Comparison of ENCODE assay signal across 26 cellular contexts in the genomic region with DNA sequence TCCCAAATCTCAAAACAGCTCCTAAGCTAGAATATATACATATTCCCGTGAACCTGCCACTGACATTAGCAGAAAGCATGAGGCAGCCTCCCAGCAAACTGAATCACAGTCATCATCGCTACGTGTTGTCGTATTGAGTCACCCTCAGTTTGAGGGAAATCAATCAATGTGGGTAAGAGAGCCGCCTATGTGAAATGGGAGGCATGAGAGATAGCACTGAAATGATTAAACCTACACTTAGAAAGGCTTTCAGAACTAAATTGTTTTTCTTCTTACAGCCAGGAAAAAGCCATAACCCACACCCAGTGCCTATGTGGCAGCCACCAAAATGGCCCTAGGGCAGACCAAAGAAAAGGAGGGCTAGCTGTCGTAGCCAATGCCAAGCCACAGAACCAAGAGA.
DNase-seq lines count a peak whose midpoint lies in the region; ATAC-seq lines count a peak whose summit lies in the region.
"Had no signal": no experiment of that assay in that cellular context is flagged by ENCODE, and none has a peak within 500 bp of the region (broad histone marks: within the 10 kb centered on the region; RNA-seq: fewer than 3 reads in every experiment).

No MANE protein-coding gene starts in this region.

- no peak overlapping the region for H3K27ac Mint-ChIP-seq in activated T-helper 17 cell treated with anti-CD3 and anti-CD28 coated beads, Interleukin-2, amount 50 U/mL, for 72 hours
- H3K27ac Mint-ChIP-seq: WTC11 had no signal

- H3K9me3 Mint-ChIP-seq in activated T-helper 17 cell treated with anti-CD3 and anti-CD28 coated beads, Interleukin-2, amount 50 U/mL, for 72 hours = peaks cover 3% of the 10 kb centered on the region

- H3K27me3 Mint-ChIP-seq in activated T-helper 17 cell treated with anti-CD3 and anti-CD28 coated beads, Interleukin-2, amount 50 U/mL, for 72 hours = peaks cover 15% of the 10 kb centered on the region

- DNase-seq in A172 (ENCODE audit: low spot score) (peak; percentile 49), HCEC 1CT (peak; percentile 6), kidney glomerular epithelial cell (lab: John Stamatoyannopoulos, UW) (peak; percentile 9), cerebellar cortex (ENCODE audit: low spot score) (no peak), NCI-H146 (lab: John Stamatoyannopoulos, UW) (no peak), NCI-H526 treated with DMSO at 0.1 percent for 48 hours (lab: John Stamatoyannopoulos, UW) (no peak)
- DNase-seq in activated CD4-positive, CD25-positive, alpha-beta regulatory T cell treated with anti-CD3 and anti-CD28 coated beads, Interleukin-2, amount 50 U/mL, for 72 hours = no peak
- DNase-seq: ACHN; activated CD4-positive, alpha-beta T cell treated with anti-CD3 and anti-CD28 coated beads, Interleukin-2, amount 50 U/mL, for 48 hours; activated CD8-positive, alpha-beta memory T cell treated with anti-CD3 and anti-CD28 coated beads, Interleukin-2, amount 50 U/mL, for 48 hours; activated effector memory CD4-positive, alpha-beta T cell treated with Interleukin-2 at 50 U/mL for 16 hours; central memory CD4-positive, alpha-beta T cell; DMS79 treated with DMSO at 0.1 percent for 48 hours; heart left ventricle; mesendoderm; NCI-H1092 treated with DMSO at 0.1 percent for 48 hours; NCI-H1930; NCI-H774; nucleus accumbens; Right ventricle myocardium superior; small intestine; substantia nigra; T-helper 9 cell; upper lobe of right lung had no signal

- no peaks in the 10 kb centered on the region for H3K36me3 Mint-ChIP-seq in activated T-helper 17 cell treated with anti-CD3 and anti-CD28 coated beads, Interleukin-2, amount 50 U/mL, for 72 hours (ENCODE audit: low read depth)

- H3K4me3 Mint-ChIP-seq in activated T-helper 17 cell treated with anti-CD3 and anti-CD28 coated beads, Interleukin-2, amount 50 U/mL, for 72 hours = no peak overlapping the region
- H3K4me3 Mint-ChIP-seq: WTC11 had no signal

- H3K4me1 Mint-ChIP-seq in activated T-helper 17 cell treated with anti-CD3 and anti-CD28 coated beads, Interleukin-2, amount 50 U/mL, for 72 hours = no peaks in the 10 kb centered on the region
- H3K4me1 Mint-ChIP-seq: WTC11 had no signal

- peak; percentile 21 for ATAC-seq in activated T-helper 17 cell treated with anti-CD3 and anti-CD28 coated beads, Interleukin-2, amount 50 U/mL, for 72 hours (replicated peaks)
- ATAC-seq: heart left ventricle, upper lobe of right lung, WTC11 had no signal

Comparison
In these comparisons a context has a peak if more than half of its experiments do, and no peak if none do; other contexts are left out.
1. DNase-seq: peak in A172 (single experiment), HCEC 1CT (single experiment) and kidney glomerular epithelial cell (single experiment); none in cerebellar cortex (single experiment), NCI-H146 (single experiment), NCI-H526 treated with DMSO at 0.1 percent for 48 hours (single experiment) and activated CD4-positive, CD25-positive, alpha-beta regulatory T cell treated with anti-CD3 and anti-CD28 coated beads, Interleukin-2, amount 50 U/mL, for 72 hours (single experiment).